Comparison of ENCODE assay signal across 10 cellular contexts in genomic region chr6:68226460-68226859, GRCh38.
DNase-seq lines count a peak whose midpoint lies in the region; ATAC-seq, FAIRE-seq and TF ChIP-seq lines count a peak whose summit lies in the region.
"Had no signal": no experiment of that assay in that cellular context is flagged by ENCODE, and none has a peak within 500 bp of the region (broad histone marks: within the 10 kb centered on the region; RNA-seq: fewer than 3 reads in every experiment).

No MANE protein-coding gene starts in this region.

- H3K9ac ChIP-seq in astrocyte (ENCODE audit: low read length): no peak overlapping the region

- H3K27ac Mint-ChIP-seq in astrocyte (ENCODE audit: unreplicated experiment): no peak overlapping the region
- H3K27ac Mint-ChIP-seq: activated naive CD8-positive, alpha-beta T cell had no signal

- no peak overlapping the region for H3K27ac ChIP-seq in astrocyte (ENCODE audit: low read depth, low read length)
- H3K27ac ChIP-seq in foreskin keratinocyte: no peak overlapping the region

- H4K20me1 ChIP-seq in astrocyte (ENCODE audit: insufficient read depth, low read length): no peaks in the 10 kb centered on the region

- no peak overlapping the region for H2AFZ ChIP-seq in astrocyte (ENCODE audit: low read depth, low read length)

- no peak overlapping the region for H3K4me3 ChIP-seq in GM12865 (ENCODE audit: low read depth, low read length)
- no peak overlapping the region for H3K4me3 ChIP-seq in LNCaP clone FGC (ENCODE audit: low read depth, low read length)
- no peak overlapping the region for H3K4me3 ChIP-seq in astrocyte (ENCODE audit: insufficient read depth, low read depth, low read length)

- no peaks in the 10 kb centered on the region for H3K9me3 Mint-ChIP-seq in astrocyte (ENCODE audit: unreplicated experiment)

- no peaks in the 10 kb centered on the region for H3K36me3 Mint-ChIP-seq in astrocyte (ENCODE audit: low read depth, unreplicated experiment)
- H3K36me3 Mint-ChIP-seq: activated naive CD8-positive, alpha-beta T cell had no signal

- H3K27me3 ChIP-seq in astrocyte (ENCODE audit: insufficient read depth, low read length) (no peaks in the 10 kb centered on the region), foreskin keratinocyte (no peaks in the 10 kb centered on the region)

- no peaks in the 10 kb centered on the region for H3K4me1 Mint-ChIP-seq in astrocyte (ENCODE audit: low read depth, unreplicated experiment)

- TF ChIP-seq CTCF in GM12865 (IDR thresholded peaks at IDR 0.05; ENCODE audit: insufficient read depth, low read depth, low read length, missing control alignments) (peak; percentile 18), LNCaP clone FGC (IDR thresholded peaks at IDR 0.05; ENCODE audit: control insufficient read depth, extremely low read depth, insufficient read depth) (peak; percentile 38; the same call in 1 of the 2 replicates), astrocyte (IDR thresholded peaks at IDR 0.05; ENCODE audit: insufficient read depth, low read depth, low read length) (peak; percentile 23), foreskin keratinocyte (conservative IDR thresholded peaks at IDR 0.05) (no peak)

- no peaks in the 10 kb centered on the region for H3K9me3 ChIP-seq in astrocyte (ENCODE audit: insufficient read depth, low read depth, low read length)

- no peaks in the 10 kb centered on the region for H3K36me3 ChIP-seq in astrocyte (ENCODE audit: insufficient read depth, low read length)

- no peak overlapping the region for H3K4me2 ChIP-seq in astrocyte (ENCODE audit: low read length)

- no peak for FAIRE-seq in astrocyte (lab: Jason Lieb, UNC)

- H3K27me3 Mint-ChIP-seq in astrocyte (ENCODE audit: low read depth, unreplicated experiment): no peaks in the 10 kb centered on the region
- H3K27me3 Mint-ChIP-seq: activated naive CD8-positive, alpha-beta T cell had no signal

- H3K79me2 ChIP-seq in astrocyte (ENCODE audit: insufficient read depth, low read length): no peaks in the 10 kb centered on the region

- no peaks in the 10 kb centered on the region for H3K4me1 ChIP-seq in astrocyte (ENCODE audit: insufficient read depth, low read length)
- H3K4me1 ChIP-seq in foreskin keratinocyte: no peaks in the 10 kb centered on the region

- no peak overlapping the region for H3K4me3 Mint-ChIP-seq in astrocyte (ENCODE audit: unreplicated experiment)
- H3K4me3 Mint-ChIP-seq: activated naive CD8-positive, alpha-beta T cell had no signal

- ATAC-seq in foreskin keratinocyte: no peak
- ATAC-seq in GM21723 (IDR thresholded peaks at IDR 0.05; ENCODE audit: unreplicated experiment): no peak
- ATAC-seq in HG03571 (IDR thresholded peaks at IDR 0.05; ENCODE audit: unreplicated experiment): no peak

- DNase-seq in GM12865 (ENCODE audit: low read depth): peak; percentile 16
- DNase-seq in LNCaP clone FGC (ENCODE audit: low read depth): no peak
- no peak for DNase-seq in astrocyte (ENCODE audit: low read depth)
- DNase-seq in midbrain (lab: John Stamatoyannopoulos, UW): peak; percentile 19
- DNase-seq in foreskin keratinocyte: no peak
- DNase-seq in activated CD4-positive, alpha-beta T cell treated with anti-CD3 and anti-CD28 coated beads for 4 hours: no peak
- DNase-seq: NCI-H1105 treated with DMSO at 0.1 percent for 48 hours had no signal

Comparison
In these comparisons a context has a peak if more than half of its experiments do, and no peak if none do; other contexts are left out.
1. DNase-seq: peak in GM12865 (single experiment) and midbrain (single experiment); none in LNCaP clone FGC (single experiment), astrocyte (single experiment), foreskin keratinocyte (0 of 2) and activated CD4-positive, alpha-beta T cell treated with anti-CD3 and anti-CD28 coated beads for 4 hours (0 of 2).